Comparison of ENCODE assay signal across 1 cellular context in genomic region chr6:85389180-85389797, GRCh38.
TF ChIP-seq lines count a peak whose summit lies in the region.

No MANE protein-coding gene starts in this region.

TF ChIP-seq in GM23338, 12 proteins besides CTCF, POLR2A, EP300 and RAD21:
- TF ChIP-seq ZNF462 (CRISPR knock-in tag; IDR thresholded peaks at IDR 0.05) (no peak), REST (IDR thresholded peaks at IDR 0.05; ENCODE audit: unreplicated experiment) (no peak), ZNF331 (CRISPR knock-in tag; IDR thresholded peaks at IDR 0.05; ENCODE audit: low read depth) (no peak)
